Comparison of ENCODE assay signal across 15 cellular contexts in the genomic region with DNA sequence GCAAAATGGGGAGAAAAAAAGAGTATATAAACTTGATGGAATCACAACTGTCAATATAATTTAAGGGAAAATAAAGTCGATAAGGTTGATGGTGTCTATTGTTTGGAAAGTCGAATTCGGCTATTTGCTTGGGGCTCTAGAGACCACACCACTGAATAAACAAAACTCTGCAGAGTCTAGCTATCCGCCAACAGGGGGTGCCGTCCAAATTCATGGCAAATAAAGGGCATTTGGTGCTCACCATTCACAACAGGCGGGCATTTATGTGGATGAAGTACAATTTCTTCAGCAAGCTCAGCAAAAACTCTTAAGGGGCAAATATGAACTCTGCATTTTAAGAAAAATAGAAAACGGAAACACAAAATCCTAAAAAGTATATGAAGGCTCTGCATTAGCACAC. TPM values are rescaled to one million over a fixed set of nuclear protein-coding genes. Genes with fewer than 3 reads are reported as not detected.
DNase-seq lines count a peak whose midpoint lies in the region; ATAC-seq, FAIRE-seq and TF ChIP-seq lines count a peak whose summit lies in the region.
"Had no signal": no experiment of that assay in that cellular context is flagged by ENCODE, and none has a peak within 500 bp of the region (broad histone marks: within the 10 kb centered on the region; RNA-seq: fewer than 3 reads in every experiment).

No MANE protein-coding gene starts in this region.

- FAIRE-seq in urothelium cell line (lab: Jason Lieb, UNC), result no peak

- no peaks in the 10 kb centered on the region for H3F3A ChIP-seq in OCI-LY1 (ENCODE audit: insufficient read depth, low read length)

- H3K9me3 ChIP-seq in left ventricle myocardium inferior (replicated peaks), result no peaks in the 10 kb centered on the region
- H3K9me3 ChIP-seq in OCI-LY1 (ENCODE audit: low read length), result no peaks in the 10 kb centered on the region
- H3K9me3 ChIP-seq: gastroesophageal sphincter had no signal

- H3K4me2 ChIP-seq in OCI-LY1 (ENCODE audit: low read length), result no peak overlapping the region

- H3K27ac ChIP-seq in left ventricle myocardium inferior (replicated peaks) (peak overlapping the region; percentile 76), OCI-LY1 (ENCODE audit: low read depth, low read length, poor library complexity, severe bottlenecking) (no peak overlapping the region)
- H3K27ac ChIP-seq: coronary artery, gastroesophageal sphincter had no signal

- H3K27me3 ChIP-seq in left ventricle myocardium inferior (ENCODE audit: low read depth) (no peaks in the 10 kb centered on the region), OCI-LY1 (ENCODE audit: insufficient read depth, low read length) (no peaks in the 10 kb centered on the region)
- H3K27me3 ChIP-seq: gastroesophageal sphincter had no signal

- H3K36me3 ChIP-seq in left ventricle myocardium inferior (peaks cover 96% of the 10 kb centered on the region), OCI-LY1 (ENCODE audit: insufficient read depth, low read length) (no peaks in the 10 kb centered on the region)
- H3K36me3 ChIP-seq: gastroesophageal sphincter had no signal

- no peak overlapping the region for H3K4me3 ChIP-seq in left ventricle myocardium inferior
- no peak overlapping the region for H3K4me3 ChIP-seq in OCI-LY1 (ENCODE audit: low read depth, low read length, poor library complexity, severe bottlenecking)
- no peak overlapping the region for H3K4me3 ChIP-seq in fibroblast of mammary gland (ENCODE audit: control insufficient read depth, low read depth, low read length)
- H3K4me3 ChIP-seq: coronary artery, gastroesophageal sphincter had no signal

- DNase-seq in left ventricle myocardium inferior (no peak), Right ventricle myocardium inferior (ENCODE audit: missing footprints) (no peak), fibroblast of mammary gland (ENCODE audit: low read depth) (peak; percentile 12), urothelium cell line (ENCODE audit: low spot score) (peak; percentile 38), NCI-H524 (lab: John Stamatoyannopoulos, UW) (no peak)
- DNase-seq: AML-193; left ventricle myocardium superior; NCI-H146; stimulated activated CD4-positive, alpha-beta T cell treated with anti-CD3 and anti-CD28 coated beads, Interleukin-15, amount 100 ng/mL, for 24 hours had no signal

- intact Hi-C loops in left ventricle myocardium inferior (cut with micrococcal nuclease), result no loop called here
- intact Hi-C loops in Right ventricle myocardium inferior (cut with DNase I), result loop anchor here (5.0 kb wide), 1 partner anchor 599 kb away; no protein-coding TSS in a partner anchor

- H3K9me2 ChIP-seq in OCI-LY1 (ENCODE audit: low read depth, low read length), result no peaks in the 10 kb centered on the region

- H3K79me2 ChIP-seq in OCI-LY1 (ENCODE audit: insufficient read depth, low read length), result no peaks in the 10 kb centered on the region

- no peak for ATAC-seq in Right ventricle myocardium inferior
- ATAC-seq in HG02678 (IDR thresholded peaks at IDR 0.05; ENCODE audit: unreplicated experiment), result no peak
- no peak for ATAC-seq in GM18870 (IDR thresholded peaks at IDR 0.05; ENCODE audit: unreplicated experiment)
- ATAC-seq: gastroesophageal sphincter had no signal

- H2AFZ ChIP-seq in OCI-LY1 (ENCODE audit: low read length), result no peak overlapping the region

- H4K20me1 ChIP-seq in OCI-LY1 (ENCODE audit: insufficient read depth, low read length), result no peaks in the 10 kb centered on the region

- no peak overlapping the region for H3K9ac ChIP-seq in OCI-LY1 (ENCODE audit: low read length)

- H3K4me1 ChIP-seq in left ventricle myocardium inferior, result peaks cover 92% of the 10 kb centered on the region
- no peaks in the 10 kb centered on the region for H3K4me1 ChIP-seq in OCI-LY1 (ENCODE audit: insufficient read depth, low read length, severe bottlenecking)
- H3K4me1 ChIP-seq: gastroesophageal sphincter had no signal

- peak; percentile 31 for TF ChIP-seq CTCF in left ventricle myocardium inferior (IDR thresholded peaks at IDR 0.05; ENCODE audit: borderline replicate concordance)
- peak; percentile 42 for TF ChIP-seq CTCF in OCI-LY1 (IDR thresholded peaks at IDR 0.05; ENCODE audit: low read length)
- peak; percentile 34 for TF ChIP-seq CTCF in fibroblast of mammary gland (conservative IDR thresholded peaks at IDR 0.05; ENCODE audit: control insufficient read depth, insufficient read depth, low read depth, low read length)

RNA-seq across cellular contexts. Expression of gene CD36, which starts 23.3 kb away (rescaled TPM):
- total RNA-seq in left ventricle myocardium inferior (1,018 TPM), Right ventricle myocardium inferior (1,230 TPM)
- total RNA-seq: activated CD8-positive, alpha-beta memory T cell treated with anti-CD3 and anti-CD28 coated beads for 36 hours had no signal

Comparison
In these comparisons a context has a peak if more than half of its experiments do, and no peak if none do; other contexts are left out.
1. DNase-seq: peak in fibroblast of mammary gland (single experiment) and urothelium cell line (single experiment); none in left ventricle myocardium inferior (single experiment), Right ventricle myocardium inferior (single experiment) and NCI-H524 (0 of 2).
2. Peak in every context shown above with its lines, with median percentiles within 50 percentile points of each other: CTCF ChIP-seq.